Comparison of ENCODE assay signal across 9 cellular contexts in genomic region chr1:151542710-151543129, GRCh38. TPM values are rescaled to one million over a fixed set of nuclear protein-coding genes. Genes with fewer than 3 reads are reported as not detected.
DNase-seq lines count a peak whose midpoint lies in the region; ATAC-seq and TF ChIP-seq lines count a peak whose summit lies in the region.
"Had no signal": no experiment of that assay in that cellular context is flagged by ENCODE, and none has a peak within 500 bp of the region (broad histone marks: within the 10 kb centered on the region; RNA-seq: fewer than 3 reads in every experiment).

No MANE protein-coding gene starts in this region.

- H3K36me3 Mint-ChIP-seq in HFFc6 (ENCODE audit: low read depth), result peaks cover 6% of the 10 kb centered on the region; the same call in 1 of the 2 replicates
- H3K36me3 Mint-ChIP-seq in glutamatergic neuron (ENCODE audit: unreplicated experiment), result no peaks in the 10 kb centered on the region

- TF ChIP-seq CTCF in HFFc6 (IDR thresholded peaks at IDR 0.05), result no peak
- no peak for TF ChIP-seq CTCF in glutamatergic neuron (IDR thresholded peaks at IDR 0.05; ENCODE audit: partially characterized antibody, unreplicated experiment)
- TF ChIP-seq CTCF in thoracic aorta (IDR thresholded peaks at IDR 0.05), result no peak

- ATAC-seq in thoracic aorta (ENCODE audit: insufficient number of reproducible peaks, low FRiP score, low read depth) (no peak), HG03460 (IDR thresholded peaks at IDR 0.05; ENCODE audit: unreplicated experiment) (no peak)
- ATAC-seq: gastrocnemius medialis, GM12878 had no signal

- H3K9me3 ChIP-seq in SJSA1 (replicated peaks) (no peaks in the 10 kb centered on the region), thoracic aorta (no peaks in the 10 kb centered on the region)
- H3K9me3 ChIP-seq: gastrocnemius medialis had no signal

- H3K27ac Mint-ChIP-seq in HFFc6 (peak overlapping the region; percentile 47), glutamatergic neuron (ENCODE audit: unreplicated experiment) (no peak overlapping the region)

- H3K4me1 Mint-ChIP-seq in HFFc6 (ENCODE audit: low read depth) (peaks cover 79% of the 10 kb centered on the region), glutamatergic neuron (ENCODE audit: low read depth, unreplicated experiment) (peaks cover 7% of the 10 kb centered on the region)

- H3K4me3 ChIP-seq in SJSA1 (no peak overlapping the region), thoracic aorta (no peak overlapping the region)
- H3K4me3 ChIP-seq: gastrocnemius medialis, GM12878 had no signal

- H3K27me3 Mint-ChIP-seq in HFFc6 (ENCODE audit: insufficient read depth) (peaks cover 7% of the 10 kb centered on the region), glutamatergic neuron (ENCODE audit: unreplicated experiment) (peaks cover 7% of the 10 kb centered on the region)

- H3K27me3 ChIP-seq in SJSA1 (replicated peaks) (no peaks in the 10 kb centered on the region), thoracic aorta (replicated peaks; ENCODE audit: insufficient read depth) (no peaks in the 10 kb centered on the region)
- H3K27me3 ChIP-seq: gastrocnemius medialis had no signal

- H3K9me3 Mint-ChIP-seq in HFFc6 (no peaks in the 10 kb centered on the region), glutamatergic neuron (ENCODE audit: unreplicated experiment) (peaks cover 4% of the 10 kb centered on the region)

- H3K4me3 Mint-ChIP-seq in HFFc6 (peak overlapping the region; percentile 96), glutamatergic neuron (ENCODE audit: unreplicated experiment) (peak overlapping the region; percentile 11)

- H3K27ac ChIP-seq in SJSA1, result peak overlapping the region; percentile 38
- peak overlapping the region; percentile 54 for H3K27ac ChIP-seq in thoracic aorta

- peaks cover 66% of the 10 kb centered on the region for H3K4me1 ChIP-seq in SJSA1 (replicated peaks)
- H3K4me1 ChIP-seq in thoracic aorta (ENCODE audit: control insufficient read depth in 1 of 2, low read depth in 2 of 2), result peaks cover 16 to 34% of the 10 kb centered on the region in 2 donors

- peak; percentile 87 for DNase-seq in HFFc6
- peak; percentile 76 to 78 for DNase-seq in SJSA1 (ENCODE audit: low read depth in 1 of 2, low spot score in 2 of 2)
- no peak for DNase-seq in glutamatergic neuron
- DNase-seq in thoracic aorta (ENCODE audit: low spot score), result no peak
- no peak for DNase-seq in activated CD4-positive, CD25-positive, alpha-beta regulatory T cell (lab: John Stamatoyannopoulos, UW)
- no peak for DNase-seq in activated CD4-positive, alpha-beta T cell treated with anti-CD3 and anti-CD28 coated beads for 48 hours

- peaks cover 32% of the 10 kb centered on the region for H3K36me3 ChIP-seq in SJSA1
- H3K36me3 ChIP-seq in thoracic aorta, result no peaks in the 10 kb centered on the region
- H3K36me3 ChIP-seq: gastrocnemius medialis had no signal

RNA-seq across cellular contexts. Expression of gene TUFT1, which starts 2.6 kb away (rescaled TPM):
- 10 to 100 TPM in 2 of 6 experiments, 1 to 10 TPM in 4; 6.5 to 20.2 (median 7.3) TPM for total RNA-seq in HFFc6 (2021; fragmentation: NEBNext Ultra II Directional; extraction: Animal tissue kit (Norgen Biotek cat#: 25700))
- 36.9 and 46.0 TPM in 2 replicates for total RNA-seq in SJSA1 (2014; rRNA removed; shearing (Covaris generic))
- 7.0 TPM for total RNA-seq in glutamatergic neuron (ENCODE audit: unreplicated experiment)
- total RNA-seq in thoracic aorta, result 10 to 100 TPM in 1 of 2 donors, 1 to 10 TPM in 1; 4.9 to 10.7 TPM

RNA-seq across cellular contexts. Expression of gene CGN, which starts 31.5 kb away (rescaled TPM):
- under 1 TPM; 0.17 to 0.28 (median 0.21) TPM for total RNA-seq in HFFc6 (2021; fragmentation: NEBNext Ultra II Directional; extraction: Animal tissue kit (Norgen Biotek cat#: 25700))
- 0.26 and 1.2 TPM in 2 replicates for total RNA-seq in SJSA1 (2014; rRNA removed; shearing (Covaris generic))
- total RNA-seq in glutamatergic neuron (ENCODE audit: unreplicated experiment) (2.0 TPM), thoracic aorta (1 to 10 TPM in 1 of 2 donors, not detected in 1; 2.3 TPM)

Comparison
In these comparisons a context has a peak if more than half of its experiments do, and no peak if none do; other contexts are left out.
1. DNase-seq: peak in HFFc6 (single experiment) and SJSA1 (2 of 2); none in glutamatergic neuron (single experiment), thoracic aorta (single experiment), activated CD4-positive, CD25-positive, alpha-beta regulatory T cell (0 of 4) and activated CD4-positive, alpha-beta T cell treated with anti-CD3 and anti-CD28 coated beads for 48 hours (single experiment).